8 cellular contexts compared by ENCODE assay signal in the genomic region with DNA sequence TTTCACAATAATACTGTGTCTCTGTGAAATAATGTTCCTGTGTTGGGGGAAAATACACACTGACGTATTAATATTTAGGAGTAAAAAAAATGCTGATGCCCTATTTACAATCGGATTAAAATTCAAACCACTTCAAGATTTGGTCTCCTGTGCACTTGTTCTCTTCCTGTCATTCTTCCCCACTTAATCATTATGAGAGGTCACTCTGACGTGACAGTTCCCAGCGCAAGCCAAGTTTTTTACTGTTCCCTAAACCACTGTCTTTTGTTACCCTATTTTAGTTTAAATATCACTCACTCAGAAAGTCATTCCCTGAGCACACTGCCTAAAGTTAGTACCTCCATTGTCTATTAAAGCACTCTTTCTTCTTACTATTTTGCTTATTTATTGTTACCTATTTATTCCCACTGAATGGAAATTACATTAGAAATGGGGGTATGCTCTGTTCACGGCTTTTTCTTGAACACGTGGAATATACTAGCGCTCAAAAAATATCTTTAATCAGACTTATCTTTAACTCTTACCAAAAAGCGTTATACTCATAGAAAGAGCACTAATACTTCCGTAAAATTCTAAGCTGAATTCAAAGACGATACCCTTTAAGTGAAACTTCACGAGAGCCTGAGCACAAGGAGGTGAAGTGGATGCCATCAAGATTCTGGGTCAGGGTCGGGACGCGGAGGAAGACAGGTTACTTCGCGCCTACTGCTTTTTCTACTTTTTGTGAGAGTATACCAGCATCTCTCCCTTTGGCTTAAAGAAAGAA. TPM values are rescaled to one million over a fixed set of nuclear protein-coding genes. Genes with fewer than 3 reads are reported as not detected.
DNase-seq lines count a peak whose midpoint lies in the region; ATAC-seq and TF ChIP-seq lines count a peak whose summit lies in the region.

No MANE protein-coding gene starts in this region.

- H3K27me3 Mint-ChIP-seq in naive thymus-derived CD4-positive, alpha-beta T cell, result peaks cover 0 to 2% (median 0%) of the 10 kb centered on the region in 5 donors

- peaks cover 27 to 63% (median 53%) of the 10 kb centered on the region in 7 donors for H3K4me1 Mint-ChIP-seq in naive thymus-derived CD4-positive, alpha-beta T cell

- peaks cover 18% of the 10 kb centered on the region for H3K36me3 ChIP-seq in HUES48 (ENCODE audit: control insufficient read depth, insufficient read depth, low read length)
- peaks cover 0 to 4% (median 0%) of the 10 kb centered on the region in 3 experiments for H3K36me3 ChIP-seq in naive thymus-derived CD4-positive, alpha-beta T cell (ENCODE audit: control insufficient read depth in 2 of 3, insufficient read depth in 3 of 3, low read length in 3 of 3)

- CTCF ChIA-PET in naive thymus-derived CD4-positive, alpha-beta T cell (lab: Charles Lee), result interaction anchor here (0.6 to 1.0 kb wide), 3 partner anchors 31 to 976 kb away, joined by 3 to 5 read pairs (median 4); a partner anchor contains a TSS

- intact Hi-C loops in naive thymus-derived CD4-positive, alpha-beta T cell (cut with micrococcal nuclease), result loop anchor here (1.0 to 10.0 kb wide), 14 partner anchors 44 to 1667 kb away; a partner anchor contains a TSS

- no peak for TF ChIP-seq CTCF in epithelial cell of esophagus (IDR thresholded peaks at IDR 0.05; ENCODE audit: insufficient read depth, low read depth, low read length, missing control alignments)

- H3K27ac Mint-ChIP-seq in naive thymus-derived CD4-positive, alpha-beta T cell, result peak overlapping the region; percentile 97 to 99 (median 98)

- ATAC-seq in GM21529 (IDR thresholded peaks at IDR 0.05; ENCODE audit: unreplicated experiment), result peak; percentile 33
- ATAC-seq in naive thymus-derived CD4-positive, alpha-beta T cell, result peak; percentile 46

- no peaks in the 10 kb centered on the region for H3K9me3 ChIP-seq in HUES48 (ENCODE audit: control insufficient read depth, insufficient read depth, low read length)
- H3K9me3 ChIP-seq in naive thymus-derived CD4-positive, alpha-beta T cell (ENCODE audit: control insufficient read depth in 2 of 3, low read length in 3 of 3), result no peaks in the 10 kb centered on the region

- peak; percentile 59 for DNase-seq in GDM1 (lab: John Stamatoyannopoulos, UW)
- peak; percentile 24 for DNase-seq in SIG-M5 (lab: John Stamatoyannopoulos, UW)
- peak; percentile 53 for DNase-seq in epithelial cell of esophagus (ENCODE audit: low read depth)
- no peak for DNase-seq in naive thymus-derived CD4-positive, alpha-beta T cell
- no peak for DNase-seq in epidermal melanocyte (ENCODE audit: insufficient read length, low spot score)
- DNase-seq in stimulated activated CD4-positive, alpha-beta T cell treated with anti-CD3 and anti-CD28 coated beads, Interleukin-1b, Interleukin-23, amount 100 ng/mL, for 48 hours, result no peak

- H3K36me3 Mint-ChIP-seq in naive thymus-derived CD4-positive, alpha-beta T cell, result peaks cover 0 to 17% (median 8%) of the 10 kb centered on the region in 5 donors

- H3K4me1 ChIP-seq in HUES48 (ENCODE audit: control insufficient read depth, insufficient read depth, low read length), result peaks cover 11% of the 10 kb centered on the region
- peaks cover 23 to 26% of the 10 kb centered on the region in 2 donors for H3K4me1 ChIP-seq in naive thymus-derived CD4-positive, alpha-beta T cell (ENCODE audit: control insufficient read depth in 2 of 2, insufficient read depth in 2 of 2, low read length in 2 of 2)

- peak overlapping the region; percentile 89 to 99 (median 96) for H3K4me3 Mint-ChIP-seq in naive thymus-derived CD4-positive, alpha-beta T cell

- H3K4me3 ChIP-seq in HUES48 (ENCODE audit: low read depth, low read length), result peak overlapping the region; percentile 82
- H3K4me3 ChIP-seq in epithelial cell of esophagus (ENCODE audit: low read length), result peak overlapping the region; percentile 96
- H3K4me3 ChIP-seq in naive thymus-derived CD4-positive, alpha-beta T cell (ENCODE audit: low read length), result peak overlapping the region; percentile 100

- POLR2A ChIA-PET in naive thymus-derived CD4-positive, alpha-beta T cell (lab: Charles Lee), result interaction anchor here (0.6 to 4.2 kb wide), 16 partner anchors 9 to 184 kb away, joined by 3 to 63 read pairs (median 4); a partner anchor contains a TSS

- peaks cover 0 to 12% (median 0%) of the 10 kb centered on the region in 11 donors for H3K9me3 Mint-ChIP-seq in naive thymus-derived CD4-positive, alpha-beta T cell

- H3K9ac ChIP-seq in HUES48 (ENCODE audit: low read depth, low read length), result peak overlapping the region; percentile 81

- no peaks in the 10 kb centered on the region for H3K27me3 ChIP-seq in HUES48 (ENCODE audit: control insufficient read depth, insufficient read depth, low read length)
- no peaks in the 10 kb centered on the region for H3K27me3 ChIP-seq in naive thymus-derived CD4-positive, alpha-beta T cell (ENCODE audit: control insufficient read depth in 2 of 2, insufficient read depth in 2 of 2, low read length in 2 of 2)

- H3K27ac ChIP-seq in HUES48 (ENCODE audit: low read depth, low read length), result peak overlapping the region; percentile 62
- peak overlapping the region; percentile 86 for H3K27ac ChIP-seq in naive thymus-derived CD4-positive, alpha-beta T cell (ENCODE audit: low read depth, low read length)

RNA-seq across cellular contexts. Expression of a gene that starts 0.7 kb away (rescaled TPM):
- 100 to 1,000 TPM in 2 of 5 experiments, 10 to 100 TPM in 3; 76.5 to 357 (median 97.1) TPM for total RNA-seq in naive thymus-derived CD4-positive, alpha-beta T cell
- polyA plus RNA-seq in naive thymus-derived CD4-positive, alpha-beta T cell, result 100 to 1,000 TPM; 161 to 163 TPM

RNA-seq across cellular contexts. Expression of a gene that starts 44.0 kb away (rescaled TPM):
- 10 to 100 TPM; 40.0 to 54.6 (median 50.4) TPM for total RNA-seq in naive thymus-derived CD4-positive, alpha-beta T cell
- 10 to 100 TPM; 53.2 to 90.8 TPM for polyA plus RNA-seq in naive thymus-derived CD4-positive, alpha-beta T cell

RNA-seq across cellular contexts. Expression of a gene that starts 54.4 kb away (rescaled TPM):
- 10 to 100 TPM; 29.0 to 79.2 (median 73.3) TPM for total RNA-seq in naive thymus-derived CD4-positive, alpha-beta T cell
- 10 to 100 TPM; 25.7 to 34.5 TPM for polyA plus RNA-seq in naive thymus-derived CD4-positive, alpha-beta T cell

Comparison
In these comparisons a context has a peak if more than half of its experiments do, and no peak if none do; other contexts are left out.
1. DNase-seq: peak in GDM1 (single experiment), SIG-M5 (single experiment) and epithelial cell of esophagus (single experiment); none in naive thymus-derived CD4-positive, alpha-beta T cell (0 of 9), epidermal melanocyte (single experiment) and stimulated activated CD4-positive, alpha-beta T cell treated with anti-CD3 and anti-CD28 coated beads, Interleukin-1b, Interleukin-23, amount 100 ng/mL, for 48 hours (single experiment).
2. Peak in every context shown above with its lines, with median percentiles within 50 percentile points of each other: H3K4me3 ChIP-seq.